ENCODE assay signal across 27 cellular contexts in the genomic region with DNA sequence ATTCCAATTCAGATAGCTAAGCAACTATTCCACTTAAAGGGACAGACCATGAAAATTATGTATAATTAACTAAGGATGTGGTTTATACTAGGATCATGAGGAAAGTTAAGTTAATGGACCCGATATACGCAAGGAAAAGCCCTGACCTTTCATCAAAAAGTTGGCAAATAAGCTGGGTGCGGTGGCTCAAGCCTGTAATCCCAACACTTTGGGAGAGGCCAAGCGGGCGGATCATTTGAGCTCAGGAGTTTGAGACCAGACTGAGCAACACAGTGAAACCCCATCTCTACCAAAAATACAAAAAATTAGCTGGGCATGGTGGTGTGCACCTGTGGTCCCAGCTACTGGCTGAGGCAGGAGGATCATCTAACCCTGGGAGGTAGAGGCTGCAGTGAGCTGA. TPM values are rescaled to one million over a fixed set of nuclear protein-coding genes. Genes with fewer than 3 reads are reported as not detected.
DNase-seq lines count a peak whose midpoint lies in the region; ATAC-seq, FAIRE-seq and TF ChIP-seq lines count a peak whose summit lies in the region.
"Had no signal": no experiment of that assay in that cellular context is flagged by ENCODE, and none has a peak within 500 bp of the region (broad histone marks: within the 10 kb centered on the region; RNA-seq: fewer than 3 reads in every experiment).

No MANE protein-coding gene starts in this region.

- no peaks in the 10 kb centered on the region for H3K27me3 Mint-ChIP-seq in central memory CD8-positive, alpha-beta T cell
- H3K27me3 Mint-ChIP-seq: CD4-positive, alpha-beta memory T cell; IgD-negative memory B cell had no signal

- H3K4me1 Mint-ChIP-seq in central memory CD8-positive, alpha-beta T cell: no peaks in the 10 kb centered on the region

- no peak overlapping the region for H3K9ac ChIP-seq in endothelial cell of umbilical vein (replicated peaks; ENCODE audit: extremely low read depth, insufficient read depth, low read length)
- H3K9ac ChIP-seq: KMS-11 had no signal

- in situ Hi-C loops in transverse colon (cut with MboI; ENCODE audit: low pct_ligation_motif_present in 1 of 4, low pct_unique_long_range_greater_than_20kb in 1 of 4, low sequenced_read_pairs in 3 of 4): no loop called here

- H3K4me3 Mint-ChIP-seq in central memory CD8-positive, alpha-beta T cell: no peak overlapping the region
- H3K4me3 Mint-ChIP-seq: CD4-positive, alpha-beta memory T cell; IgD-negative memory B cell had no signal

- FAIRE-seq in endothelial cell of umbilical vein (lab: Jason Lieb, UNC): peak; percentile 28
- FAIRE-seq: A549, GM12878, H1 had no signal

- dilution Hi-C loops in endothelial cell of umbilical vein (cut with MboI; ENCODE audit: extremely low pct_ligation_motif_present, low sequenced_read_pairs): no loop called here

- no peaks in the 10 kb centered on the region for H3K9me3 ChIP-seq in endothelial cell of umbilical vein (replicated peaks; ENCODE audit: control insufficient read depth, insufficient read depth, low read length)
- H3K9me3 ChIP-seq in transverse colon: no peaks in the 10 kb centered on the region
- H3K9me3 ChIP-seq in upper lobe of left lung: no peaks in the 10 kb centered on the region
- H3K9me3 ChIP-seq: A549, Caco-2 had no signal

- DNase-seq in central memory CD8-positive, alpha-beta T cell (ENCODE audit: low spot score in 2 of 2): no peak
- no peak for DNase-seq in endothelial cell of umbilical vein (ENCODE audit: low read depth, low spot score)
- peak; percentile 79 for DNase-seq in mesenteric fat pad (ENCODE audit: low spot score)
- no peak for DNase-seq in transverse colon
- DNase-seq in SIG-M5 (lab: John Stamatoyannopoulos, UW): no peak
- no peak for DNase-seq in upper lobe of left lung
- DNase-seq: C1 segment of cervical spinal cord; CD4-positive, alpha-beta memory T cell; DMS79; EL; GDM1; HCEC 1CT; MM.1S; NCI-H2029; NCI-H446 treated with DMSO at 0.1 percent for 48 hours; NCI-H526; NCI-H82; NK-92 treated with Interleukin-12 subunit alpha and Interleukin-12 subunit beta, amount 100 ng/mL, for 24 hours; SHP77 had no signal

- H3K27me3 ChIP-seq in endothelial cell of umbilical vein (ENCODE audit: control insufficient read depth in 2 of 2, insufficient read depth in 2 of 2, low read length in 2 of 2): no peaks in the 10 kb centered on the region
- H3K27me3 ChIP-seq in transverse colon: no peaks in the 10 kb centered on the region
- H3K27me3 ChIP-seq in upper lobe of left lung: no peaks in the 10 kb centered on the region

- CTCF ChIA-PET in endothelial cell of umbilical vein (lab: Charles Lee): interaction anchor here (1.5 to 2.5 kb wide), 3 partner anchors 15 to 86 kb away, joined by 3 to 12 read pairs (median 3); no protein-coding TSS in a partner anchor

- H3K4me1 ChIP-seq in endothelial cell of umbilical vein (ENCODE audit: control insufficient read depth, extremely low read depth, insufficient read depth, low read length) (no peaks in the 10 kb centered on the region), transverse colon (peaks cover 0 to 43% (median 12%) of the 10 kb centered on the region in 4 donors), upper lobe of left lung (no peaks in the 10 kb centered on the region)
- H3K4me1 ChIP-seq: A549 had no signal

- no peaks in the 10 kb centered on the region for H3K79me2 ChIP-seq in endothelial cell of umbilical vein (ENCODE audit: control insufficient read depth, insufficient read depth, low read length)

- H4K20me1 ChIP-seq in endothelial cell of umbilical vein (replicated peaks; ENCODE audit: control insufficient read depth, extremely low read depth, insufficient read depth, low read length): no peaks in the 10 kb centered on the region

- 64 to 83% methylated on average over 5 of the region's 5 CpGs for WGBS in transverse colon (ENCODE audit: low coverage in 1 of 2), 2 donors
- 94 to 98% methylated on average over 5 of the region's 5 CpGs for WGBS in upper lobe of left lung, 2 donors

- H2AFZ ChIP-seq in endothelial cell of umbilical vein (ENCODE audit: low read depth, low read length): no peak overlapping the region

- TF ChIP-seq EP300 in transverse colon (IDR thresholded peaks at IDR 0.05; ENCODE audit: low read depth) (no peak), upper lobe of left lung (IDR thresholded peaks at IDR 0.05) (no peak)

- no peaks in the 10 kb centered on the region for H3K9me3 Mint-ChIP-seq in central memory CD8-positive, alpha-beta T cell
- H3K9me3 Mint-ChIP-seq: CD4-positive, alpha-beta memory T cell; IgD-negative memory B cell had no signal

- H3K4me3 ChIP-seq in endothelial cell of umbilical vein (replicated peaks in 1 of 3; ENCODE audit: insufficient read depth in 1 of 3, low read depth in 1 of 3, low read length in 3 of 3) (no peak overlapping the region), transverse colon (no peak overlapping the region), upper lobe of left lung (no peak overlapping the region)
- H3K4me3 ChIP-seq: A549, GM12878 had no signal

- ATAC-seq in central memory CD8-positive, alpha-beta T cell (replicated peaks; ENCODE audit: extremely low read depth, poor library complexity, severe bottlenecking): no peak
- ATAC-seq in upper lobe of left lung (ENCODE audit: low FRiP score in 2 of 2) (no peak), GM18870 (IDR thresholded peaks at IDR 0.05; ENCODE audit: unreplicated experiment) (no peak)
- ATAC-seq: A549, GM12878 had no signal

- TF ChIP-seq POLR2A in endothelial cell of umbilical vein (IDR thresholded peaks at IDR 0.05; ENCODE audit: low read depth, low read length) (no peak), transverse colon (IDR thresholded peaks at IDR 0.05) (no peak), upper lobe of left lung (IDR thresholded peaks at IDR 0.05) (no peak)

- H3K27ac ChIP-seq in endothelial cell of umbilical vein (ENCODE audit: insufficient read depth, low read depth, low read length) (no peak overlapping the region), transverse colon (peak overlapping the region; percentile 67 to 78 (median 74)), upper lobe of left lung (no peak overlapping the region)
- H3K27ac ChIP-seq: A549, KMS-11, RWPE1 had no signal

- POLR2A ChIA-PET in endothelial cell of umbilical vein (lab: Charles Lee): no interaction called here

- no TSS peak for BruUV-seq in endothelial cell of umbilical vein (replicated peaks; lab: Mats Ljungman, UMichigan)

- no peak overlapping the region for H3K4me2 ChIP-seq in endothelial cell of umbilical vein (ENCODE audit: insufficient read depth, low read length)
- H3K4me2 ChIP-seq: A549, KMS-11 had no signal

- intact Hi-C loops in endothelial cell of umbilical vein (cut with micrococcal nuclease): no loop called here
- intact Hi-C loops in transverse colon (cut with DNase I; ENCODE audit: low total_unique reads): no loop called here

- peaks cover 51% of the 10 kb centered on the region for H3K36me3 Mint-ChIP-seq in central memory CD8-positive, alpha-beta T cell (ENCODE audit: insufficient read depth)

- peak overlapping the region; percentile 14 for H3K27ac Mint-ChIP-seq in central memory CD8-positive, alpha-beta T cell (ENCODE audit: low read depth)
- H3K27ac Mint-ChIP-seq: IgD-negative memory B cell had no signal

- TF ChIP-seq CTCF in endothelial cell of umbilical vein (IDR thresholded peaks at IDR 0.05; ENCODE audit: extremely low read depth in 1 of 2, insufficient read depth in 1 of 2, low read depth in 1 of 2, low read length in 2 of 2): no peak
- no peak for TF ChIP-seq CTCF in transverse colon (IDR thresholded peaks at IDR 0.05)
- TF ChIP-seq CTCF in upper lobe of left lung (IDR thresholded peaks at IDR 0.05): no peak

- no peaks in the 10 kb centered on the region for H3K9me1 ChIP-seq in endothelial cell of umbilical vein (replicated peaks; ENCODE audit: control insufficient read depth, extremely low read depth, insufficient read depth, low read length)

- H3K36me3 ChIP-seq in endothelial cell of umbilical vein (ENCODE audit: control insufficient read depth in 2 of 2, extremely low read depth in 1 of 2, insufficient read depth in 2 of 2, low read length in 2 of 2): peaks cover 2 to 4% of the 10 kb centered on the region in 2 experiments
- H3K36me3 ChIP-seq in transverse colon: peaks cover 0 to 9% (median 0%) of the 10 kb centered on the region in 4 donors
- peaks cover 11 to 60% (median 33%) of the 10 kb centered on the region in 4 donors for H3K36me3 ChIP-seq in upper lobe of left lung

TF ChIP-seq in endothelial cell of umbilical vein, 7 proteins besides CTCF, POLR2A, EP300 and RAD21:
- no peak for TF ChIP-seq POLR2AphosphoS5 (IDR thresholded peaks at IDR 0.05; ENCODE audit: insufficient read depth, low read depth, low read length)

RNA-seq across cellular contexts. Expression of a gene that starts 39.6 kb away (rescaled TPM):
- total RNA-seq in endothelial cell of umbilical vein (53.6 and 59.0 TPM in 2 replicates), mesenteric fat pad (72.8 TPM), transverse colon (100 to 1,000 TPM; 160 to 288 (median 198) TPM), upper lobe of left lung (100 to 1,000 TPM in 2 of 6 donors, 10 to 100 TPM in 4; 65.7 to 134 (median 81.8) TPM)
- polyA plus RNA-seq in endothelial cell of umbilical vein: 34.7 and 42.9 TPM in 2 replicates
- 21.4 and 22.0 TPM in 2 replicates for polyA plus RNA-seq in endothelial cell of umbilical vein (2011; cell fraction: cytosol; rRNA removed)
- 59.9 and 77.1 TPM in 2 replicates for polyA plus RNA-seq in endothelial cell of umbilical vein (2011; cell fraction: nucleus; rRNA removed)
- 36.4 and 38.3 TPM in 2 replicates for polyA plus RNA-seq in endothelial cell of umbilical vein (2012)
- 69.2 and 71.7 TPM in 2 replicates for polyA minus RNA-seq in endothelial cell of umbilical vein
- 41.6 TPM for polyA minus RNA-seq in endothelial cell of umbilical vein (2011; cell fraction: cytosol; rRNA and poly(A)+ RNA removed)
- 44.7 and 46.0 TPM in 2 replicates for polyA minus RNA-seq in endothelial cell of umbilical vein (2011; cell fraction: nucleus; rRNA and poly(A)+ RNA removed)

RNA-seq across cellular contexts. Expression of a gene that starts 55.4 kb away (rescaled TPM):
- 57.4 and 63.5 TPM in 2 replicates for total RNA-seq in endothelial cell of umbilical vein
- 8.2 and 8.5 TPM in 2 replicates for polyA plus RNA-seq in endothelial cell of umbilical vein
- 6.6 and 8.0 TPM in 2 replicates for polyA plus RNA-seq in endothelial cell of umbilical vein (2011; cell fraction: cytosol; rRNA removed)
- polyA plus RNA-seq in endothelial cell of umbilical vein (2011; cell fraction: nucleus; rRNA removed): 49.9 and 53.0 TPM in 2 replicates
- 29.4 and 30.9 TPM in 2 replicates for polyA plus RNA-seq in endothelial cell of umbilical vein (2012)
- polyA minus RNA-seq in endothelial cell of umbilical vein: 19.0 and 27.8 TPM in 2 replicates
- polyA minus RNA-seq in endothelial cell of umbilical vein (2011; cell fraction: cytosol; rRNA and poly(A)+ RNA removed): 7.1 TPM
- polyA minus RNA-seq in endothelial cell of umbilical vein (2011; cell fraction: nucleus; rRNA and poly(A)+ RNA removed): 29.2 and 36.0 TPM in 2 replicates
- 40.3 TPM for total RNA-seq in mesenteric fat pad
- total RNA-seq in transverse colon: 100 to 1,000 TPM in 1 of 4 donors, 10 to 100 TPM in 3; 26.9 to 199 (median 55.1) TPM
- total RNA-seq in upper lobe of left lung: 10 to 100 TPM; 32.7 to 93.3 (median 53.7) TPM

Comparison
In these comparisons a context has a peak if more than half of its experiments do, and no peak if none do; other contexts are left out.
1. H3K27ac ChIP-seq: peak in transverse colon (4 of 4); none in endothelial cell of umbilical vein (single experiment) and upper lobe of left lung (0 of 4).